Comparison of ENCODE assay signal across 9 cellular contexts in the genomic region with DNA sequence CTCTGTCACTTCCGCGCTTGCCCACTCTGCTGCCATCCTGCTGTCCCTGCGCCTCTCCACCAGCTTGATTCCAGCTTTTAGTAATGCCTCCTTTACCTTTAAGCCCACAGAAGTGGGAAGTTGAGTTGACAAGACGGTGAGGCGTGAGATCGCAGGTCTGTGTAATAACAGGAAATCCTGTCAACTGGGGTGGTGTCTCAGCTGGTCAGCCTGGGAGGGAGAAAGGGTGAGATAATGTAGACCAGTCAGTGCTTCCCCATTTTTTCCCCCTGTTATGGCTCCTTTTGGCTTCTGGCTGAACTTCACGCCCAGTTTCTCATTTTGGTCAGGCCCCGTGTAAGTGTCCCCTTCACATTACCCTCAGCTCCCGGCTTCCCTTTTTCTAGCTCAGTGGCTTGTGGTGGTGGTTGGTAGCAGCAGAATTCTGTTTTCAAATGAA.
DNase-seq lines count a peak whose midpoint lies in the region; ATAC-seq and TF ChIP-seq lines count a peak whose summit lies in the region.
"Had no signal": no experiment of that assay in that cellular context is flagged by ENCODE, and none has a peak within 500 bp of the region (broad histone marks: within the 10 kb centered on the region; RNA-seq: fewer than 3 reads in every experiment).

No MANE protein-coding gene starts in this region.

- peak in 16 of 34 experiments; percentile 4 to 47 (median 20) for DNase-seq in T-cell
- peak; percentile 60 for DNase-seq in lower lobe of right lung
- DNase-seq in RKO (ENCODE audit: low spot score): no peak
- DNase-seq in effector CD4-positive, alpha-beta T cell: no peak
- no peak for DNase-seq in NCI-H2029 (lab: John Stamatoyannopoulos, UW)

- H3K27ac Mint-ChIP-seq in T-cell: peak overlapping the region; percentile 86 to 88

- peak overlapping the region; percentile 67 for H3K27ac ChIP-seq in lower lobe of right lung

- H3K9me3 ChIP-seq in lower lobe of right lung: no peaks in the 10 kb centered on the region

- H3K27me3 Mint-ChIP-seq in T-cell: no peaks in the 10 kb centered on the region

- H3K36me3 Mint-ChIP-seq in T-cell: peaks cover 8% of the 10 kb centered on the region

- POLR2A ChIA-PET in T-cell (lab: Charles Lee): no interaction called here

- peaks cover 10% of the 10 kb centered on the region for H3K36me3 ChIP-seq in lower lobe of right lung

- intact Hi-C loops in lower lobe of right lung (cut with DNase I): no loop called here

- no peak for TF ChIP-seq CTCF in lower lobe of right lung (IDR thresholded peaks at IDR 0.05)

- no peaks in the 10 kb centered on the region for H3K9me3 Mint-ChIP-seq in T-cell
- H3K9me3 Mint-ChIP-seq: activated naive CD4-positive, alpha-beta T cell treated with anti-CD3 and anti-CD28 coated beads, Interleukin-2, amount 50 U/mL, for 72 hours had no signal

- peak; percentile 80 for ATAC-seq in GM18858 (IDR thresholded peaks at IDR 0.05; ENCODE audit: unreplicated experiment)
- ATAC-seq in HG02852 (IDR thresholded peaks at IDR 0.05; ENCODE audit: unreplicated experiment): peak; percentile 93
- peak in 3 of 4 experiments; percentile 35 to 57 (median 53) for ATAC-seq in T-cell (replicated peaks in 1 of 4)
- peak; percentile 73 to 90 for ATAC-seq in lower lobe of right lung
- ATAC-seq in GM21528 (IDR thresholded peaks at IDR 0.05; ENCODE audit: low FRiP score, unreplicated experiment): no peak

- H3K4me1 Mint-ChIP-seq in T-cell: peaks cover 37 to 76% (median 46%) of the 10 kb centered on the region in 3 donors

- peak overlapping the region; percentile 18 to 52 (median 45) for H3K4me3 Mint-ChIP-seq in T-cell

- H3K4me1 ChIP-seq in lower lobe of right lung: peaks cover 53% of the 10 kb centered on the region

- H3K4me3 ChIP-seq in lower lobe of right lung: no peak overlapping the region

- CTCF ChIA-PET in T-cell (lab: Charles Lee): interaction anchor here in 1 of 2 donors (1.1 to 1.7 kb wide), 4 partner anchors 8 to 68 kb away, joined by 3 to 5 read pairs (median 4); no protein-coding TSS in a partner anchor

- H3K27me3 ChIP-seq in lower lobe of right lung (ENCODE audit: low read depth): no peaks in the 10 kb centered on the region
